Comparison of ENCODE assay signal across 21 cellular contexts in the genomic region with DNA sequence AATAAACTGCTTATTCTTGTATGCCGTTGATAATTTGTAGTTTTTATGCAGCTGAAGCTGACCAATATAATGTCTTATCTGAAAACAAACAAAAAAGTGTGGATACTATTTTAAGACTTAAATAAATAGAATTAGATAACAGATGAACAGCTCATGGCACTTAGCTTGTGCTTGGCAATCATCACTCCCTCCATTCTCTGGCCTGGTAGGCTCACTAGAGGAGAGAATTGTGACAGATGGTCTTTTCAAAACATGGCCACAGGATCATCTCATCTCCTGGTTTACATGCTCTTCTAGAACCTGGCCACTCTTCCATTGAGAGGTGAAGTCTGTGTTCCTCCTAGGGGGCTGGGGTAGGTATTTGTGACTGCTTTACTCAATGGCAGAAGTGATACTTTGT. TPM values are rescaled to one million over a fixed set of nuclear protein-coding genes. Genes with fewer than 3 reads are reported as not detected.
A peak's percentile ranks its signal among the peaks of the same experiment; 100 is the strongest.
DNase-seq lines count a peak whose midpoint lies in the region; ATAC-seq and TF ChIP-seq lines count a peak whose summit lies in the region.
"Had no signal": no experiment of that assay in that cellular context is flagged by ENCODE, and none has a peak within 500 bp of the region (broad histone marks: within the 10 kb centered on the region; RNA-seq: fewer than 3 reads in every experiment).

No MANE protein-coding gene starts in this region.

- no peak for TF ChIP-seq CTCF in body of pancreas (IDR thresholded peaks at IDR 0.05)
- no peak for TF ChIP-seq CTCF in heart left ventricle (IDR thresholded peaks at IDR 0.05)
- TF ChIP-seq CTCF in dorsolateral prefrontal cortex (IDR thresholded peaks at IDR 0.05 in 54 of 56, conservative IDR thresholded peaks at IDR 0.05 in 2 of 56; ENCODE audit: low read depth in 1 of 56, partially characterized antibody in 56 of 56): no peak

- 9 to 18% methylated on average over 1 of the region's 1 CpG for WGBS in body of pancreas, 2 donors
- 21 to 31% (median 24%) methylated on average over 1 of the region's 1 CpG for WGBS in heart left ventricle, 4 donors

- no peaks in the 10 kb centered on the region for H3K9me3 ChIP-seq in body of pancreas
- H3K9me3 ChIP-seq in heart left ventricle: peaks cover 0 to 4% (median 0%) of the 10 kb centered on the region in 12 donors
- H3K9me3 ChIP-seq: BLaER1 had no signal

- TF ChIP-seq POLR2A in body of pancreas (IDR thresholded peaks at IDR 0.05): no peak
- TF ChIP-seq POLR2A in heart left ventricle (IDR thresholded peaks at IDR 0.05): no peak

- H3K27ac ChIP-seq in body of pancreas (no peak overlapping the region), heart left ventricle (no peak overlapping the region), dorsolateral prefrontal cortex (no peak overlapping the region)
- H3K27ac ChIP-seq: BLaER1, SK-N-MC had no signal

- peaks cover 17% of the 10 kb centered on the region for H3K4me1 ChIP-seq in body of pancreas
- H3K4me1 ChIP-seq in heart left ventricle: peaks cover 0 to 13% (median 0%) of the 10 kb centered on the region in 12 donors
- H3K4me1 ChIP-seq: BLaER1 had no signal

- H3K4me3 ChIP-seq in body of pancreas: no peak overlapping the region
- H3K4me3 ChIP-seq in heart left ventricle: no peak overlapping the region
- no peak overlapping the region for H3K4me3 ChIP-seq in dorsolateral prefrontal cortex
- H3K4me3 ChIP-seq: BLaER1, SK-N-MC had no signal

- ATAC-seq in body of pancreas (peak; percentile 24), heart left ventricle (peak in 3 of 4 donors; percentile 59 to 73 (median 63)), left colon (peak; percentile 33)
- ATAC-seq: HepG2 had no signal

- intact Hi-C loops in body of pancreas (cut with DNase I) (no loop called here), heart left ventricle (cut with DNase I) (no loop called here), left colon (cut with DNase I, micrococcal nuclease) (no loop called here), dorsolateral prefrontal cortex (cut with DNase I) (no loop called here)

- H3K36me3 ChIP-seq in body of pancreas (replicated peaks in 1 of 2; ENCODE audit: insufficient read depth in 1 of 2, low read depth in 2 of 2) (no peaks in the 10 kb centered on the region), heart left ventricle (no peaks in the 10 kb centered on the region)
- H3K36me3 ChIP-seq: BLaER1 had no signal

- H3K27me3 ChIP-seq in body of pancreas: no peaks in the 10 kb centered on the region
- no peaks in the 10 kb centered on the region for H3K27me3 ChIP-seq in heart left ventricle
- no peaks in the 10 kb centered on the region for H3K27me3 ChIP-seq in dorsolateral prefrontal cortex
- H3K27me3 ChIP-seq: BLaER1 had no signal

- DNase-seq in NCI-H1694 treated with DMSO at 0.1 percent for 48 hours (lab: John Stamatoyannopoulos, UW) (peak; percentile 43), body of pancreas (peak in 2 of 4 donors; percentile 12 to 22), heart left ventricle (no peak), left colon (no peak), GM19240 (ENCODE audit: insufficient read length, low spot score) (no peak), dorsolateral prefrontal cortex (no peak), GDM1 (lab: John Stamatoyannopoulos, UW) (no peak)
- DNase-seq: CD4-positive, alpha-beta memory T cell; H7; HFFc6; KBM-7; NCI-H1105 treated with DMSO at 0.1 percent for 48 hours; NCI-H187; NCI-H2107; NCI-H226; NK-92 treated with Interleukin-12 subunit alpha and Interleukin-12 subunit beta, amount 100 ng/mL, for 24 hours; SHP77 had no signal

RNA-seq across cellular contexts. Expression of gene RBP1, which starts 58.4 kb away (rescaled TPM):
- total RNA-seq in body of pancreas: 100 to 1,000 TPM; 103 to 202 TPM
- 10 to 100 TPM in 8 of 9 donors, 1 to 10 TPM in 1; 9.4 to 32.0 (median 13.0) TPM for total RNA-seq in heart left ventricle
- polyA plus RNA-seq in heart left ventricle: 10 to 100 TPM; 26.4 to 27.5 TPM
- total RNA-seq in left colon: 1 to 10 TPM; 2.4 to 6.5 TPM
- 10 to 100 TPM; 10.5 to 76.3 (median 29.3) TPM for total RNA-seq in dorsolateral prefrontal cortex
- total RNA-seq: CD4-positive, alpha-beta memory T cell; HFFc6; OCI-LY7 had no signal
- polyA plus RNA-seq: CD4-positive, alpha-beta memory T cell had no signal
